ENCODE assay signal across 2 cellular contexts in the genomic region with DNA sequence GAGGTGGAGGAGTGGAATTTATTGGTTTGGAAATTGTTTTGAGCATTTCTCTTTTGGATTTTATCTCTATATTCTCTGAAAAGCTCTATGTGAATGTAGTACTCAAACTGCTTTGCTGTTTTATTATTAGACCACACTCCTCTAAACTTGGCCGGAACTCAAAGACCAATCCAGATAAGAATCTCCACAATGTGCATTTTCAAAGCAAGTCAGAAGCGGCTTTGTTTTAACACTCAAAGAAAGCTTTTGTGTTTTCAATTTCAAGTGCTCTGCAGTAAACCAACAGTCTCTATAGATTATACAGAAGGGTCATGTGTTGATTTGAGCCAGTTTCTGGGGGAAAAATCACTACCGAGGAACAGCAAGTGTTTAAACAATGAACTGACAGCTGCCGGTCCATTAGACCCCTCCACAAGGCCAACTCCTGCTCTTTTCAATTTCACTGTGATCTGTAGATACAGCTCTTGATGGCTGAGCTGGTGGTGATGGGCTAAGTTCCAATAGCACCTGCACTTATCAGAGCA.
A peak's percentile ranks its signal among the peaks of the same experiment; 100 is the strongest.
TF ChIP-seq lines count a peak whose summit lies in the region.

No MANE protein-coding gene starts in this region.

TF ChIP-seq in HEK293, 187 proteins besides CTCF, POLR2A, EP300 and RAD21 (continued from another document):
- TF ChIP-seq, protein P1, sequence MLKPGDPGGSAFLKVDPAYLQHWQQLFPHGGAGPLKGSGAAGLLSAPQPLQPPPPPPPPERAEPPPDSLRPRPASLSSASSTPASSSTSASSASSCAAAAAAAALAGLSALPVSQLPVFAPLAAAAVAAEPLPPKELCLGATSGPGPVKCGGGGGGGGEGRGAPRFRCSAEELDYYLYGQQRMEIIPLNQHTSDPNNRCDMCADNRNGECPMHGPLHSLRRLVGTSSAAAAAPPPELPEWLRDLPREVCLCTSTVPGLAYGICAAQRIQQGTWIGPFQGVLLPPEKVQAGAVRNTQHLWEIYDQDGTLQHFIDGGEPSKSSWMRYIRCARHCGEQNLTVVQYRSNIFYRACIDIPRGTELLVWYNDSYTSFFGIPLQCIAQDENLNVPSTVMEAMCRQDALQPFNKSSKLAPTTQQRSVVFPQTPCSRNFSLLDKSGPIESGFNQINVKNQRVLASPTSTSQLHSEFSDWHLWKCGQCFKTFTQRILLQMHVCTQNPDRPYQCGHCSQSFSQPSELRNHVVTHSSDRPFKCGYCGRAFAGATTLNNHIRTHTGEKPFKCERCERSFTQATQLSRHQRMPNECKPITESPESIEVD (tag by site-specific recombination; IDR thresholded peaks at IDR 0.05), result peak; percentile 38; the same call in 1 of the 2 replicates
- TF ChIP-seq KLF16 (tag by site-specific recombination; IDR thresholded peaks at IDR 0.05) (no peak), RBAK (tag by site-specific recombination; IDR thresholded peaks at IDR 0.05) (no peak), ZNF654 (tag by site-specific recombination; IDR thresholded peaks at IDR 0.05; ENCODE audit: low read depth) (no peak), ZNF473 (tag by site-specific recombination; IDR thresholded peaks at IDR 0.05) (no peak), ZSCAN23 (tag by site-specific recombination; IDR thresholded peaks at IDR 0.05) (no peak), ZNF19 (tag by site-specific recombination; IDR thresholded peaks at IDR 0.05; ENCODE audit: low read depth) (no peak), ZNF555 (tag by site-specific recombination; conservative IDR thresholded peaks at IDR 0.05) (no peak), HOXC10 (CRISPR knock-in tag; IDR thresholded peaks at IDR 0.05) (no peak), ZNF341 (tag by site-specific recombination; IDR thresholded peaks at IDR 0.05; ENCODE audit: low read depth) (peak; percentile 25; the same call in 1 of the 2 replicates), TCF7L2 (IDR thresholded peaks at IDR 0.05; ENCODE audit: borderline replicate concordance, low read depth, low read length) (peak; percentile 95), ZNF768 (tag by site-specific recombination; IDR thresholded peaks at IDR 0.05) (no peak), ZNF324 (tag by site-specific recombination; IDR thresholded peaks at IDR 0.05) (no peak), ZNF830 (tag by site-specific recombination; IDR thresholded peaks at IDR 0.05; ENCODE audit: low read depth) (no peak)
- TF ChIP-seq, protein P2, sequence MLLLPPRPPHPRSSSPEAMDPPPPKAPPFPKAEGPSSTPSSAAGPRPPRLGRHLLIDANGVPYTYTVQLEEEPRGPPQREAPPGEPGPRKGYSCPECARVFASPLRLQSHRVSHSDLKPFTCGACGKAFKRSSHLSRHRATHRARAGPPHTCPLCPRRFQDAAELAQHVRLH (tag by site-specific recombination; IDR thresholded peaks at IDR 0.05), result no peak

TF ChIP-seq in GM23338, 12 proteins besides CTCF, POLR2A, EP300 and RAD21 (continued from another document):
- TF ChIP-seq, protein P3, sequence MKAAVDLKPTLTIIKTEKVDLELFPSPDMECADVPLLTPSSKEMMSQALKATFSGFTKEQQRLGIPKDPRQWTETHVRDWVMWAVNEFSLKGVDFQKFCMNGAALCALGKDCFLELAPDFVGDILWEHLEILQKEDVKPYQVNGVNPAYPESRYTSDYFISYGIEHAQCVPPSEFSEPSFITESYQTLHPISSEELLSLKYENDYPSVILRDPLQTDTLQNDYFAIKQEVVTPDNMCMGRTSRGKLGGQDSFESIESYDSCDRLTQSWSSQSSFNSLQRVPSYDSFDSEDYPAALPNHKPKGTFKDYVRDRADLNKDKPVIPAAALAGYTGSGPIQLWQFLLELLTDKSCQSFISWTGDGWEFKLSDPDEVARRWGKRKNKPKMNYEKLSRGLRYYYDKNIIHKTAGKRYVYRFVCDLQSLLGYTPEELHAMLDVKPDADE (IDR thresholded peaks at IDR 0.05), result no peak
- TF ChIP-seq JUNB (IDR thresholded peaks at IDR 0.05; ENCODE audit: unreplicated experiment) (no peak), NANOG (IDR thresholded peaks at IDR 0.05; ENCODE audit: borderline replicate concordance) (no peak), ZNF462 (CRISPR knock-in tag; IDR thresholded peaks at IDR 0.05) (no peak)
